14 cellular contexts compared by ENCODE assay signal in genomic region chr14:46717211-46717610, GRCh38.
"Had no signal": no experiment of that assay in that cellular context is flagged by ENCODE, and none has a peak within 500 bp of the region (broad histone marks: within the 10 kb centered on the region; RNA-seq: fewer than 3 reads in every experiment).

No MANE protein-coding gene starts in this region.

- H3K4me3 Mint-ChIP-seq: activated naive CD4-positive, alpha-beta T cell treated with anti-CD3 and anti-CD28 coated beads, Interleukin-2, amount 10 ng/mL, durations not matched to agents 7 days and 5 days; neural progenitor cell; T-helper 2 cell treated with Interferon-gamma antibody and Interleukin-4, amounts not matched to agents 5 μg/mL and 100 μg/mL, for 36 hours had no signal

- ATAC-seq: pancreas had no signal

- H3K4me1 ChIP-seq: esophagus squamous epithelium, neural progenitor cell, pancreas had no signal

- H3K4me1 Mint-ChIP-seq: activated naive CD4-positive, alpha-beta T cell treated with anti-CD3 and anti-CD28 coated beads, Interleukin-2, amount 10 ng/mL, durations not matched to agents 7 days and 5 days; neural progenitor cell had no signal

- H3K27me3 Mint-ChIP-seq: activated naive CD4-positive, alpha-beta T cell treated with anti-CD3 and anti-CD28 coated beads, Interleukin-2, amount 10 ng/mL, durations not matched to agents 7 days and 5 days had no signal

- H3K36me3 Mint-ChIP-seq: activated naive CD4-positive, alpha-beta T cell treated with anti-CD3 and anti-CD28 coated beads, Interleukin-2, amount 10 ng/mL, durations not matched to agents 7 days and 5 days; neural progenitor cell had no signal

- DNase-seq: activated CD4-positive, alpha-beta T cell treated with anti-CD3 and anti-CD28 coated beads for 1 hour; activated CD4-positive, alpha-beta T cell treated with anti-CD3 and anti-CD28 coated beads, Interleukin-2, amount 50 U/mL, for 48 hours; activated naive CD4-positive, alpha-beta T cell treated with anti-CD3 and anti-CD28 coated beads, Interleukin-2, amount 10 ng/mL, durations not matched to agents 7 days and 5 days; activated T-cell treated with anti-CD3 and anti-CD28 coated beads, Interleukin-2, amount 50 U/mL, for 1 hour; central memory CD4-positive, alpha-beta T cell; esophagus squamous epithelium; hypothalamus; kidney glomerular epithelial cell; pancreas; stimulated activated CD4-positive, alpha-beta T cell treated with anti-CD3 and anti-CD28 coated beads, Interleukin-1b, Interleukin-23, amount 100 ng/mL, for 48 hours had no signal

- H3K9me3 ChIP-seq: esophagus squamous epithelium, pancreas, thoracic aorta had no signal

- H3K27me3 ChIP-seq: esophagus squamous epithelium, neural progenitor cell, pancreas had no signal

- H3K4me3 ChIP-seq: coronary artery, esophagus squamous epithelium, neural progenitor cell, pancreas, thoracic aorta had no signal

- H3K27ac Mint-ChIP-seq: activated naive CD4-positive, alpha-beta T cell treated with anti-CD3 and anti-CD28 coated beads, Interleukin-2, amount 10 ng/mL, durations not matched to agents 7 days and 5 days; neural progenitor cell; T-helper 2 cell treated with Interferon-gamma antibody and Interleukin-4, amounts not matched to agents 5 μg/mL and 100 μg/mL, for 36 hours had no signal

- H3K36me3 ChIP-seq: esophagus squamous epithelium, neural progenitor cell, pancreas, thoracic aorta had no signal

- H3K27ac ChIP-seq: coronary artery, esophagus squamous epithelium, neural progenitor cell, pancreas, thoracic aorta had no signal

- H3K9me3 Mint-ChIP-seq: neural progenitor cell had no signal
